Comparison of ENCODE assay signal across 1 cellular context in genomic region chr1:65165269-65166002, GRCh38.
TF ChIP-seq lines count a peak whose summit lies in the region.

No MANE protein-coding gene starts in this region.

TF ChIP-seq in H1, 55 proteins besides CTCF, POLR2A, EP300 and RAD21 (continued from another document):
- TF ChIP-seq CHD7 (IDR thresholded peaks at IDR 0.05; ENCODE audit: insufficient replicate concordance, low read length), result no peak
- TF ChIP-seq CHD2 (IDR thresholded peaks at IDR 0.05; ENCODE audit: low read length), result no peak
- TF ChIP-seq JUND (IDR thresholded peaks at IDR 0.05; ENCODE audit: low read length), result no peak
